ENCODE assay signal across 1 cellular context in genomic region chr20:23311932-23312331, GRCh38.
A peak's percentile ranks its signal among the peaks of the same experiment; 100 is the strongest.
TF ChIP-seq lines count a peak whose summit lies in the region.

No MANE protein-coding gene starts in this region.

TF ChIP-seq in K562, 482 proteins besides CTCF, POLR2A, EP300 and RAD21 (continued from another document and continues in another):
- no peak for TF ChIP-seq HMG20A (CRISPR knock-in tag; conservative IDR thresholded peaks at IDR 0.05)
- TF ChIP-seq, protein P1, sequence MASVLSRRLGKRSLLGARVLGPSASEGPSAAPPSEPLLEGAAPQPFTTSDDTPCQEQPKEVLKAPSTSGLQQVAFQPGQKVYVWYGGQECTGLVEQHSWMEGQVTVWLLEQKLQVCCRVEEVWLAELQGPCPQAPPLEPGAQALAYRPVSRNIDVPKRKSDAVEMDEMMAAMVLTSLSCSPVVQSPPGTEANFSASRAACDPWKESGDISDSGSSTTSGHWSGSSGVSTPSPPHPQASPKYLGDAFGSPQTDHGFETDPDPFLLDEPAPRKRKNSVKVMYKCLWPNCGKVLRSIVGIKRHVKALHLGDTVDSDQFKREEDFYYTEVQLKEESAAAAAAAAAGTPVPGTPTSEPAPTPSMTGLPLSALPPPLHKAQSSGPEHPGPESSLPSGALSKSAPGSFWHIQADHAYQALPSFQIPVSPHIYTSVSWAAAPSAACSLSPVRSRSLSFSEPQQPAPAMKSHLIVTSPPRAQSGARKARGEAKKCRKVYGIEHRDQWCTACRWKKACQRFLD (CRISPR knock-in tag; IDR thresholded peaks at IDR 0.05): no peak
- TF ChIP-seq, protein P2, sequence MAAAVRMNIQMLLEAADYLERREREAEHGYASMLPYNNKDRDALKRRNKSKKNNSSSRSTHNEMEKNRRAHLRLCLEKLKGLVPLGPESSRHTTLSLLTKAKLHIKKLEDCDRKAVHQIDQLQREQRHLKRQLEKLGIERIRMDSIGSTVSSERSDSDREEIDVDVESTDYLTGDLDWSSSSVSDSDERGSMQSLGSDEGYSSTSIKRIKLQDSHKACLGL (CRISPR knock-in tag; IDR thresholded peaks at IDR 0.05; ENCODE audit: borderline replicate concordance, poor library complexity, severe bottlenecking): no peak
- TF ChIP-seq, protein P3, sequence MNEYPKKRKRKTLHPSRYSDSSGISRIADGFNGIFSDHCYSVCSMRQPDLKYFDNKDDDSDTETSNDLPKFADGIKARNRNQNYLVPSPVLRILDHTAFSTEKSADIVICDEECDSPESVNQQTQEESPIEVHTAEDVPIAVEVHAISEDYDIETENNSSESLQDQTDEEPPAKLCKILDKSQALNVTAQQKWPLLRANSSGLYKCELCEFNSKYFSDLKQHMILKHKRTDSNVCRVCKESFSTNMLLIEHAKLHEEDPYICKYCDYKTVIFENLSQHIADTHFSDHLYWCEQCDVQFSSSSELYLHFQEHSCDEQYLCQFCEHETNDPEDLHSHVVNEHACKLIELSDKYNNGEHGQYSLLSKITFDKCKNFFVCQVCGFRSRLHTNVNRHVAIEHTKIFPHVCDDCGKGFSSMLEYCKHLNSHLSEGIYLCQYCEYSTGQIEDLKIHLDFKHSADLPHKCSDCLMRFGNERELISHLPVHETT (CRISPR knock-in tag; conservative IDR thresholded peaks at IDR 0.05 in 1 of 2, IDR thresholded peaks at IDR 0.05 in 1 of 2): no peak
- no peak for TF ChIP-seq KDM2B (CRISPR knock-in tag; IDR thresholded peaks at IDR 0.05)
- 0 out of 2 replicates have a peak, but pooled peaks have one; percentile 33 for TF ChIP-seq MBD2 (IDR thresholded peaks at IDR 0.05; ENCODE audit: borderline replicate concordance, low read depth)
- TF ChIP-seq EGR1 (conservative IDR thresholded peaks at IDR 0.05): 0 out of 2 replicates have a peak, but pooled peaks have one; percentile 26
- TF ChIP-seq MED1 (CRISPR knock-in tag; IDR thresholded peaks at IDR 0.05; ENCODE audit: borderline replicate concordance): no peak
- no peak for TF ChIP-seq GTF3C2 (IDR thresholded peaks at IDR 0.05; ENCODE audit: borderline replicate concordance, extremely low read depth, insufficient read length)
- no peak for TF ChIP-seq MEF2D (tag; conservative IDR thresholded peaks at IDR 0.05; ENCODE audit: low read depth)
- TF ChIP-seq FOXM1 (IDR thresholded peaks at IDR 0.05; ENCODE audit: low read depth): 0 out of 2 replicates have a peak, but pooled peaks have one; percentile 43
- TF ChIP-seq FOXM1 (CRISPR knock-in tag; IDR thresholded peaks at IDR 0.05; ENCODE audit: low read depth): no peak
- no peak for TF ChIP-seq ZNF133 (CRISPR knock-in tag; IDR thresholded peaks at IDR 0.05)
- TF ChIP-seq ETV6 (IDR thresholded peaks at IDR 0.05; ENCODE audit: borderline replicate concordance in 1 of 2, low read depth in 2 of 2, low read length in 1 of 2): no peak
- TF ChIP-seq ETV6 (CRISPR knock-in tag; IDR thresholded peaks at IDR 0.05; ENCODE audit: borderline replicate concordance): no peak
- peak; percentile 30 to 67; a peak in 2 of 4 replicates for TF ChIP-seq TRIM24 (IDR thresholded peaks at IDR 0.05)
- TF ChIP-seq SIN3A (IDR thresholded peaks at IDR 0.05; ENCODE audit: borderline replicate concordance in 2 of 2, control insufficient read depth in 1 of 2, low read depth in 2 of 2, low read length in 2 of 2): no peak
- no peak for TF ChIP-seq ZNF140 (CRISPR knock-in tag; IDR thresholded peaks at IDR 0.05)
- TF ChIP-seq RBM39 (optimal IDR thresholded peaks at IDR 0.05; ENCODE audit: low read depth, low read length): no peak
- no peak for TF ChIP-seq ZNF717 (CRISPR knock-in tag; IDR thresholded peaks at IDR 0.05)
- TF ChIP-seq, protein P4, sequence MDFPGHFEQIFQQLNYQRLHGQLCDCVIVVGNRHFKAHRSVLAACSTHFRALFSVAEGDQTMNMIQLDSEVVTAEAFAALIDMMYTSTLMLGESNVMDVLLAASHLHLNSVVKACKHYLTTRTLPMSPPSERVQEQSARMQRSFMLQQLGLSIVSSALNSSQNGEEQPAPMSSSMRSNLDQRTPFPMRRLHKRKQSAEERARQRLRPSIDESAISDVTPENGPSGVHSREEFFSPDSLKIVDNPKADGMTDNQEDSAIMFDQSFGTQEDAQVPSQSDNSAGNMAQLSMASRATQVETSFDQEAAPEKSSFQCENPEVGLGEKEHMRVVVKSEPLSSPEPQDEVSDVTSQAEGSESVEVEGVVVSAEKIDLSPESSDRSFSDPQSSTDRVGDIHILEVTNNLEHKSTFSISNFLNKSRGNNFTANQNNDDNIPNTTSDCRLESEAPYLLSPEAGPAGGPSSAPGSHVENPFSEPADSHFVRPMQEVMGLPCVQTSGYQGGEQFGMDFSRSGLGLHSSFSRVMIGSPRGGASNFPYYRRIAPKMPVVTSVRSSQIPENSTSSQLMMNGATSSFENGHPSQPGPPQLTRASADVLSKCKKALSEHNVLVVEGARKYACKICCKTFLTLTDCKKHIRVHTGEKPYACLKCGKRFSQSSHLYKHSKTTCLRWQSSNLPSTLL (IDR thresholded peaks at IDR 0.05): no peak
- no peak for TF ChIP-seq ZNF324 (CRISPR knock-in tag; IDR thresholded peaks at IDR 0.05)
- no peak for TF ChIP-seq HMGN3 (IDR thresholded peaks at IDR 0.05; ENCODE audit: borderline replicate concordance, extremely low read depth, insufficient read length, low read depth, low read length)
- peak in 1 of 2 experiments; percentile 72; a peak in 2 of 4 replicates for TF ChIP-seq HDAC1 (IDR thresholded peaks at IDR 0.05)
- TF ChIP-seq PHB (CRISPR knock-in tag; IDR thresholded peaks at IDR 0.05): no peak
- no peak for TF ChIP-seq TEAD1 (CRISPR knock-in tag; IDR thresholded peaks at IDR 0.05)
- no peak for TF ChIP-seq FOXK1 (CRISPR knock-in tag; IDR thresholded peaks at IDR 0.05; ENCODE audit: borderline replicate concordance)
- TF ChIP-seq CAMTA2 (CRISPR knock-in tag; conservative IDR thresholded peaks at IDR 0.05): no peak
- no peak for TF ChIP-seq HDGF (IDR thresholded peaks at IDR 0.05)
- TF ChIP-seq ARNT (IDR thresholded peaks at IDR 0.05): peak in 1 of 2 experiments; percentile 39; a peak in 1 of 4 replicates
- no peak for TF ChIP-seq POLR2B (IDR thresholded peaks at IDR 0.05; ENCODE audit: low read depth, partially characterized antibody)
- TF ChIP-seq HCFC1 (IDR thresholded peaks at IDR 0.05; ENCODE audit: low read depth, low read length): no peak
- no peak for TF ChIP-seq PHF8 (IDR thresholded peaks at IDR 0.05; ENCODE audit: borderline replicate concordance, low read length)
- TF ChIP-seq TCF15 (CRISPR knock-in tag; IDR thresholded peaks at IDR 0.05): no peak
- TF ChIP-seq POLR2AphosphoS2 (IDR thresholded peaks at IDR 0.05; ENCODE audit: low read length): no peak
- TF ChIP-seq, protein P5, sequence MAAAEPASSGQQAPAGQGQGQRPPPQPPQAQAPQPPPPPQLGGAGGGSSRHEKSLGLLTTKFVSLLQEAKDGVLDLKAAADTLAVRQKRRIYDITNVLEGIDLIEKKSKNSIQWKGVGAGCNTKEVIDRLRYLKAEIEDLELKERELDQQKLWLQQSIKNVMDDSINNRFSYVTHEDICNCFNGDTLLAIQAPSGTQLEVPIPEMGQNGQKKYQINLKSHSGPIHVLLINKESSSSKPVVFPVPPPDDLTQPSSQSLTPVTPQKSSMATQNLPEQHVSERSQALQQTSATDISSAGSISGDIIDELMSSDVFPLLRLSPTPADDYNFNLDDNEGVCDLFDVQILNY (CRISPR knock-in tag; IDR thresholded peaks at IDR 0.05): no peak
- no peak for TF ChIP-seq ATF3 (IDR thresholded peaks at IDR 0.05)
- no peak for TF ChIP-seq ATF3 (CRISPR knock-in tag; conservative IDR thresholded peaks at IDR 0.05)
- TF ChIP-seq ZBTB17 (CRISPR knock-in tag; IDR thresholded peaks at IDR 0.05): no peak
- no peak for TF ChIP-seq ESRRB (CRISPR knock-in tag; IDR thresholded peaks at IDR 0.05; ENCODE audit: borderline replicate concordance)
- no peak for TF ChIP-seq DIDO1 (tag; IDR thresholded peaks at IDR 0.05; ENCODE audit: low read depth)
- TF ChIP-seq ZC3H11A (IDR thresholded peaks at IDR 0.05; ENCODE audit: low read depth, low read length): no peak
- no peak for TF ChIP-seq ZHX1 (conservative IDR thresholded peaks at IDR 0.05; ENCODE audit: low read length)
- TF ChIP-seq ZSCAN32 (CRISPR knock-in tag; IDR thresholded peaks at IDR 0.05): no peak
- TF ChIP-seq MTA2 (IDR thresholded peaks at IDR 0.05; ENCODE audit: low read depth): peak; percentile 66
- no peak for TF ChIP-seq GATAD2A (IDR thresholded peaks at IDR 0.05)
- TF ChIP-seq, protein P6, sequence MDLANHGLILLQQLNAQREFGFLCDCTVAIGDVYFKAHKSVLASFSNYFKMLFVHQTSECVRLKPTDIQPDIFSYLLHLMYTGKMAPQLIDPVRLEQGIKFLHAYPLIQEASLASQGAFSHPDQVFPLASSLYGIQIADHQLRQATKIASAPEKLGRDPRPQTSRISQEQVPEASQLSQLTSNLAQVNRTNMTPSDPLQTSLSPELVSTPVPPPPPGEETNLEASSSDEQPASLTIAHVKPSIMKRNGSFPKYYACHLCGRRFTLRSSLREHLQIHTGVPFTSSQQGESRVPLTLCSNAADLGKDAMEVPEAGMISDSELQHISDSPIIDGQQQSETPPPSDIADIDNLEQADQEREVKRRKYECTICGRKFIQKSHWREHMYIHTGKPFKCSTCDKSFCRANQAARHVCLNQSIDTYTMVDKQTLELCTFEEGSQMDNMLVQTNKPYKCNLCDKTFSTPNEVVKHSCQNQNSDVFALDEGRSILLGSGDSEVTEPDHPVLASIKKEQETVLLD (IDR thresholded peaks at IDR 0.05): no peak
- TF ChIP-seq, protein P7, sequence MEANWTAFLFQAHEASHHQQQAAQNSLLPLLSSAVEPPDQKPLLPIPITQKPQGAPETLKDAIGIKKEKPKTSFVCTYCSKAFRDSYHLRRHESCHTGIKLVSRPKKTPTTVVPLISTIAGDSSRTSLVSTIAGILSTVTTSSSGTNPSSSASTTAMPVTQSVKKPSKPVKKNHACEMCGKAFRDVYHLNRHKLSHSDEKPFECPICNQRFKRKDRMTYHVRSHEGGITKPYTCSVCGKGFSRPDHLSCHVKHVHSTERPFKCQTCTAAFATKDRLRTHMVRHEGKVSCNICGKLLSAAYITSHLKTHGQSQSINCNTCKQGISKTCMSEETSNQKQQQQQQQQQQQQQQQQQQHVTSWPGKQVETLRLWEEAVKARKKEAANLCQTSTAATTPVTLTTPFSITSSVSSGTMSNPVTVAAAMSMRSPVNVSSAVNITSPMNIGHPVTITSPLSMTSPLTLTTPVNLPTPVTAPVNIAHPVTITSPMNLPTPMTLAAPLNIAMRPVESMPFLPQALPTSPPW (CRISPR knock-in tag; IDR thresholded peaks at IDR 0.05): no peak
- no peak for TF ChIP-seq SREBF1 (IDR thresholded peaks at IDR 0.05; ENCODE audit: borderline replicate concordance, low read depth, low read length)
